Comparison of ENCODE assay signal across 10 cellular contexts in genomic region chr16:85005278-85006069, GRCh38. TPM values are rescaled to one million over a fixed set of nuclear protein-coding genes. Genes with fewer than 3 reads are reported as not detected.
A peak's percentile ranks its signal among the peaks of the same experiment; 100 is the strongest.
DNase-seq lines count a peak whose midpoint lies in the region; ATAC-seq and TF ChIP-seq lines count a peak whose summit lies in the region.
"Had no signal": no experiment of that assay in that cellular context is flagged by ENCODE, and none has a peak within 500 bp of the region (broad histone marks: within the 10 kb centered on the region; RNA-seq: fewer than 3 reads in every experiment).

No MANE protein-coding gene starts in this region.

- whole genome bisulfite sequencing in hepatocyte (ENCODE audit: low lambda C conversion rate, missing lambda C conversion rate), result 71% methylated on average over 11 of the region's 11 CpGs
- 28% methylated on average over 11 of the region's 11 CpGs for WGBS in suprapubic skin

- TF ChIP-seq CTCF in HCT116 (IDR thresholded peaks at IDR 0.05 in 2 of 3, conservative IDR thresholded peaks at IDR 0.05 in 1 of 3; ENCODE audit: borderline replicate concordance in 1 of 3, insufficient read depth in 1 of 3, low read depth in 2 of 3, low read length in 2 of 3), result no peak
- no peak for TF ChIP-seq CTCF in brain (conservative IDR thresholded peaks at IDR 0.05)
- TF ChIP-seq CTCF in hepatocyte (IDR thresholded peaks at IDR 0.05; ENCODE audit: poor library complexity), result no peak
- no peak for TF ChIP-seq CTCF in suprapubic skin (IDR thresholded peaks at IDR 0.05)
- no peak for TF ChIP-seq CTCF in OCI-LY7 (conservative IDR thresholded peaks at IDR 0.05; ENCODE audit: low read length)

- no peak for TF ChIP-seq RAD21 in HCT116 (IDR thresholded peaks at IDR 0.05; ENCODE audit: low read depth)

- RAD21 ChIA-PET in HCT116 (lab: Charles Lee; ENCODE audit: low non-redundant PET in 1 of 2, low total read pairs in 2 of 2, uncharacterized antibody in 2 of 2, unreplicated experiment in 2 of 2), result no interaction called here

- H3K9me3 ChIP-seq in HCT116 (ENCODE audit: control insufficient read depth in 1 of 2, insufficient read depth in 1 of 2, low read depth in 1 of 2, low read length in 2 of 2) (no peaks in the 10 kb centered on the region), hepatocyte (ENCODE audit: low read depth) (no peaks in the 10 kb centered on the region), suprapubic skin (no peaks in the 10 kb centered on the region), OCI-LY7 (ENCODE audit: low read length) (no peaks in the 10 kb centered on the region)

- no peaks in the 10 kb centered on the region for H3K27me3 ChIP-seq in HCT116 (ENCODE audit: insufficient read depth, low read length)
- no peaks in the 10 kb centered on the region for H3K27me3 ChIP-seq in hepatocyte
- H3K27me3 ChIP-seq in suprapubic skin, result no peaks in the 10 kb centered on the region

- H3K9me3 Mint-ChIP-seq in brain, result no peaks in the 10 kb centered on the region
- H3K9me3 Mint-ChIP-seq: memory B cell had no signal

- H3K4me3 Mint-ChIP-seq in brain, result peak overlapping the region in 2 of 5 experiments; percentile 64 to 67
- H3K4me3 Mint-ChIP-seq: memory B cell had no signal

- H3K27me3 Mint-ChIP-seq in brain, result peaks cover 5% of the 10 kb centered on the region
- H3K27me3 Mint-ChIP-seq: memory B cell had no signal

- H3K4me1 ChIP-seq in HCT116 (ENCODE audit: control insufficient read depth in 1 of 2, insufficient read depth in 2 of 2, low read length in 2 of 2), result peaks cover 20 to 59% of the 10 kb centered on the region in 2 experiments
- H3K4me1 ChIP-seq in hepatocyte (ENCODE audit: insufficient read depth), result peaks cover 74% of the 10 kb centered on the region
- peaks cover 97% of the 10 kb centered on the region for H3K4me1 ChIP-seq in suprapubic skin
- H3K4me1 ChIP-seq in OCI-LY7 (ENCODE audit: insufficient read depth, low read length, poor library complexity, severe bottlenecking), result peaks cover 15% of the 10 kb centered on the region

- TF ChIP-seq EP300 in suprapubic skin (IDR thresholded peaks at IDR 0.05), result no peak

- H2AFZ ChIP-seq in HCT116 (ENCODE audit: low read depth, low read length, poor library complexity, severe bottlenecking), result no peak overlapping the region
- H2AFZ ChIP-seq in hepatocyte, result no peak overlapping the region
- no peak overlapping the region for H2AFZ ChIP-seq in OCI-LY7 (ENCODE audit: low read length)

- TF ChIP-seq POLR2A in HCT116 (IDR thresholded peaks at IDR 0.05; ENCODE audit: borderline replicate concordance, extremely low read depth, insufficient read depth, insufficient read length) (no peak), suprapubic skin (IDR thresholded peaks at IDR 0.05) (no peak)

- no peak overlapping the region for H3K9ac ChIP-seq in HCT116 (ENCODE audit: low read length)

- H3K36me3 ChIP-seq in HCT116 (ENCODE audit: control insufficient read depth in 1 of 2, insufficient read depth in 2 of 2, low read length in 2 of 2) (no peaks in the 10 kb centered on the region), hepatocyte (replicated peaks; ENCODE audit: insufficient read depth, low read depth) (no peaks in the 10 kb centered on the region), suprapubic skin (no peaks in the 10 kb centered on the region), OCI-LY7 (ENCODE audit: insufficient read depth, low read length) (peaks cover 10% of the 10 kb centered on the region; the same call in 1 of the 2 replicates)

- peak overlapping the region; percentile 5 to 85 (median 75) for H3K27ac Mint-ChIP-seq in brain

- DNase-seq in HCT116 (ENCODE audit: low read depth, low spot score) (no peak), hepatocyte (ENCODE audit: low spot score) (no peak), suprapubic skin (ENCODE audit: low spot score in 2 of 2) (no peak), Ammon's horn (ENCODE audit: low spot score) (no peak), nucleus accumbens (lab: John Stamatoyannopoulos, UW) (no peak), OCI-LY7 (ENCODE audit: low spot score) (no peak)
- DNase-seq: NCI-H2081 treated with DMSO at 0.1 percent for 48 hours had no signal

- H4K20me1 ChIP-seq in HCT116 (ENCODE audit: insufficient read depth), result peaks cover 3% of the 10 kb centered on the region; the same call in 1 of the 2 replicates
- H4K20me1 ChIP-seq in hepatocyte (ENCODE audit: insufficient read depth, poor library complexity, severe bottlenecking), result peaks cover 18% of the 10 kb centered on the region
- peaks cover 10% of the 10 kb centered on the region; the same call in 1 of the 2 replicates for H4K20me1 ChIP-seq in OCI-LY7 (ENCODE audit: insufficient read depth, low read length)

- H3K4me2 ChIP-seq in HCT116 (ENCODE audit: low read length) (peak overlapping the region; percentile 55), hepatocyte (peak overlapping the region; percentile 62), OCI-LY7 (ENCODE audit: low read length) (no peak overlapping the region)

- POLR2A ChIA-PET in HCT116 (lab: Charles Lee), result interaction anchor here (0.7 kb wide), 1 partner anchor 81 kb away, joined by 3 read pairs; no protein-coding TSS in a partner anchor
- POLR2A ChIA-PET in OCI-LY7 (lab: Charles Lee), result no interaction called here

- BruUV-seq in HCT116 (replicated peaks; lab: Mats Ljungman, UMichigan) (no TSS peak), OCI-LY7 (replicated peaks; lab: Mats Ljungman, UMichigan) (no TSS peak)

- H3K9me2 ChIP-seq in HCT116 (ENCODE audit: insufficient read depth), result no peaks in the 10 kb centered on the region
- no peaks in the 10 kb centered on the region for H3K9me2 ChIP-seq in hepatocyte (replicated peaks; ENCODE audit: insufficient read depth)
- H3K9me2 ChIP-seq in OCI-LY7 (ENCODE audit: insufficient read depth, low read length), result no peaks in the 10 kb centered on the region

- CTCF ChIA-PET in HCT116 (lab: Charles Lee), result interaction anchor here (2.1 kb wide), 1 partner anchor 23 kb away, joined by 5 read pairs; no protein-coding TSS in a partner anchor
- CTCF ChIA-PET in OCI-LY7 (lab: Charles Lee; ENCODE audit: unreplicated experiment), result no interaction called here

- no peak for ATAC-seq in HCT116
- ATAC-seq in HG02610 (IDR thresholded peaks at IDR 0.05; ENCODE audit: unreplicated experiment), result no peak

- H3K79me2 ChIP-seq in HCT116 (ENCODE audit: insufficient read depth, low read length), result peaks cover 98% of the 10 kb centered on the region
- peaks cover 95% of the 10 kb centered on the region for H3K79me2 ChIP-seq in hepatocyte
- peaks cover 46% of the 10 kb centered on the region; the same call in 1 of the 2 replicates for H3K79me2 ChIP-seq in OCI-LY7 (ENCODE audit: insufficient read depth, low read depth, low read length)

- H3K4me3 ChIP-seq in HCT116 (replicated peaks in 1 of 2; ENCODE audit: low read depth in 1 of 2, low read length in 2 of 2) (no peak overlapping the region), hepatocyte (no peak overlapping the region), suprapubic skin (no peak overlapping the region), OCI-LY7 (ENCODE audit: low read depth, low read length, poor library complexity, severe bottlenecking) (no peak overlapping the region)

- H3K27ac ChIP-seq in HCT116 (ENCODE audit: low read depth, low read length), result no peak overlapping the region
- H3K27ac ChIP-seq in hepatocyte, result peak overlapping the region; percentile 92
- H3K27ac ChIP-seq in suprapubic skin, result peak overlapping the region; percentile 72
- no peak overlapping the region for H3K27ac ChIP-seq in OCI-LY7 (ENCODE audit: low read depth, low read length, poor library complexity, severe bottlenecking)

- H3K4me1 Mint-ChIP-seq in brain, result peaks cover 83% of the 10 kb centered on the region

- peaks cover 11% of the 10 kb centered on the region for H3K36me3 Mint-ChIP-seq in brain

- intact Hi-C loops in HCT116 (cut with micrococcal nuclease), result no loop called here
- intact Hi-C loops in OCI-LY7 (cut with micrococcal nuclease; ENCODE audit: unreplicated experiment), result no loop called here

TF ChIP-seq in HCT116, 20 proteins besides CTCF, POLR2A, EP300 and RAD21:
- TF ChIP-seq MAX (IDR thresholded peaks at IDR 0.05), result no peak
- TF ChIP-seq JUND (IDR thresholded peaks at IDR 0.05), result no peak
- TF ChIP-seq ZNF274 (IDR thresholded peaks at IDR 0.05; ENCODE audit: low read depth, low read length), result no peak

RNA-seq across cellular contexts. Expression of gene ZDHHC7, which starts 5.9 kb away (rescaled TPM):
- total RNA-seq in HCT116 (2021; ENCODE audit: unreplicated experiment), result 39.9 TPM
- 24.0 and 24.9 TPM in 2 replicates for polyA plus RNA-seq in HCT116 (2012)
- polyA plus RNA-seq in brain (ENCODE audit: insufficient read depth, low read depth, low replicate concordance), result 18.0 TPM
- 59.2 and 65.2 TPM in 2 replicates for total RNA-seq in hepatocyte
- polyA plus RNA-seq in hepatocyte, result 50.0 and 51.4 TPM in 2 replicates
- 10 to 100 TPM; 45.9 to 65.5 (median 54.3) TPM for total RNA-seq in suprapubic skin
- total RNA-seq in OCI-LY7 (2014; rRNA removed; shearing (Covaris generic)), result 17.3 and 24.3 TPM in 2 replicates
- 22.5 and 24.1 TPM in 2 replicates for total RNA-seq in OCI-LY7 (2022)

RNA-seq across cellular contexts. Expression of gene KIAA0513, which starts 22.1 kb away (rescaled TPM):
- total RNA-seq in HCT116 (2021; ENCODE audit: unreplicated experiment) (6.6 TPM), hepatocyte (6.9 and 14.9 TPM in 2 replicates), suprapubic skin (10 to 100 TPM; 23.7 to 32.3 (median 26.6) TPM), OCI-LY7 (2022) (0.88 and 1.3 TPM in 2 replicates)
- 4.4 and 4.9 TPM in 2 replicates for polyA plus RNA-seq in HCT116 (2012)
- polyA plus RNA-seq in brain (ENCODE audit: insufficient read depth, low read depth, low replicate concordance) (18.2 TPM), hepatocyte (8.1 and 10.1 TPM in 2 replicates)
- 0.59 and 4.8 TPM in 2 replicates for total RNA-seq in OCI-LY7 (2014; rRNA removed; shearing (Covaris generic))

Comparison
In these comparisons a context has a peak if more than half of its experiments do, and no peak if none do; other contexts are left out.
1. H3K27ac ChIP-seq: peak in hepatocyte (single experiment) and suprapubic skin (single experiment); none in HCT116 (single experiment) and OCI-LY7 (single experiment).